1 cellular context compared by ENCODE assay signal in genomic region chr4:8182858-8183725, GRCh38.
TF ChIP-seq lines count a peak whose summit lies in the region.

No MANE protein-coding gene starts in this region.

TF ChIP-seq in HEK293, 187 proteins besides CTCF, POLR2A, EP300 and RAD21 (continued from another document):
- no peak for TF ChIP-seq ZNF518A (tag by site-specific recombination; conservative IDR thresholded peaks at IDR 0.05; ENCODE audit: low read depth)
- TF ChIP-seq ZBTB17 (tag by site-specific recombination; IDR thresholded peaks at IDR 0.05) = no peak
- TF ChIP-seq GFI1B (tag by site-specific recombination; IDR thresholded peaks at IDR 0.05) = no peak
- TF ChIP-seq ZNF398 (tag by site-specific recombination; IDR thresholded peaks at IDR 0.05) = no peak
- TF ChIP-seq ZNF473 (tag by site-specific recombination; IDR thresholded peaks at IDR 0.05) = no peak
- TF ChIP-seq, protein P1, sequence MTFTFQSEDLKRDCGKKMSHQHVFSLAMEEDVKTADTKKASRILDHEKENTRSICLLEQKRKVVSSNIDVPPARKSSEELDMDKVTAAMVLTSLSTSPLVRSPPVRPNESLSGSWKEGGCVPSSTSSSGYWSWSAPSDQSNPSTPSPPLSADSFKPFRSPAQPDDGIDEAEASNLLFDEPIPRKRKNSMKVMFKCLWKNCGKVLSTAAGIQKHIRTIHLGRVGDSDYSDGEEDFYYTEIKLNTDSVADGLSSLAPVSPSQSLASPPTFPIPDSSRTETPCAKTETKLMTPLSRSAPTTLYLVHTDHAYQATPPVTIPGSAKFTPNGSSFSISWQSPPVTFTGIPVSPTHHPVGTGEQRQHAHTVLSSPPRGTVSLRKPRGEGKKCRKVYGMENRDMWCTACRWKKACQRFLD (tag by site-specific recombination; IDR thresholded peaks at IDR 0.05) = no peak
- TF ChIP-seq ZNF2 (tag by site-specific recombination; IDR thresholded peaks at IDR 0.05) = no peak
- no peak for TF ChIP-seq KLF8 (tag by site-specific recombination; IDR thresholded peaks at IDR 0.05)
- no peak for TF ChIP-seq ZXDB (tag by site-specific recombination; IDR thresholded peaks at IDR 0.05)
- TF ChIP-seq, protein P2, sequence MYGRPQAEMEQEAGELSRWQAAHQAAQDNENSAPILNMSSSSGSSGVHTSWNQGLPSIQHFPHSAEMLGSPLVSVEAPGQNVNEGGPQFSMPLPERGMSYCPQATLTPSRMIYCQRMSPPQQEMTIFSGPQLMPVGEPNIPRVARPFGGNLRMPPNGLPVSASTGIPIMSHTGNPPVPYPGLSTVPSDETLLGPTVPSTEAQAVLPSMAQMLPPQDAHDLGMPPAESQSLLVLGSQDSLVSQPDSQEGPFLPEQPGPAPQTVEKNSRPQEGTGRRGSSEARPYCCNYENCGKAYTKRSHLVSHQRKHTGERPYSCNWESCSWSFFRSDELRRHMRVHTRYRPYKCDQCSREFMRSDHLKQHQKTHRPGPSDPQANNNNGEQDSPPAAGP (tag by site-specific recombination; IDR thresholded peaks at IDR 0.05) = no peak
- TF ChIP-seq KLF9 (tag by site-specific recombination; IDR thresholded peaks at IDR 0.05; ENCODE audit: low read depth) = peak; percentile 64
- TF ChIP-seq REPIN1 (tag by site-specific recombination; IDR thresholded peaks at IDR 0.05; ENCODE audit: low read depth) = no peak
- no peak for TF ChIP-seq KLF16 (tag by site-specific recombination; IDR thresholded peaks at IDR 0.05)
- no peak for TF ChIP-seq SALL2 (tag by site-specific recombination; IDR thresholded peaks at IDR 0.05; ENCODE audit: borderline replicate concordance)
- TF ChIP-seq GLIS1 (tag by site-specific recombination; IDR thresholded peaks at IDR 0.05) = 0 out of 2 replicates have a peak, but pooled peaks have one; percentile 22
- no peak for TF ChIP-seq GLI2 (tag by site-specific recombination; IDR thresholded peaks at IDR 0.05; ENCODE audit: borderline replicate concordance, low read depth)
- TF ChIP-seq ZFHX2 (tag by site-specific recombination; conservative IDR thresholded peaks at IDR 0.05) = no peak
- no peak for TF ChIP-seq ZNF140 (tag by site-specific recombination; IDR thresholded peaks at IDR 0.05)
- no peak for TF ChIP-seq ZNF660 (tag by site-specific recombination; IDR thresholded peaks at IDR 0.05)
- TF ChIP-seq ZSCAN30 (tag by site-specific recombination; IDR thresholded peaks at IDR 0.05) = peak; percentile 53; the same call in 1 of the 2 replicates
- peak; percentile 69 for TF ChIP-seq KLF1 (tag by site-specific recombination; IDR thresholded peaks at IDR 0.05)
- TF ChIP-seq ZNF221 (tag by site-specific recombination; IDR thresholded peaks at IDR 0.05; ENCODE audit: borderline replicate concordance) = no peak
- no peak for TF ChIP-seq SP3 (tag by site-specific recombination; IDR thresholded peaks at IDR 0.05)
- no peak for TF ChIP-seq ZNF202 (tag by site-specific recombination; IDR thresholded peaks at IDR 0.05; ENCODE audit: borderline replicate concordance)
- TF ChIP-seq ZNF16 (tag by site-specific recombination; IDR thresholded peaks at IDR 0.05; ENCODE audit: low read depth) = no peak
- no peak for TF ChIP-seq ZNF548 (tag by site-specific recombination; IDR thresholded peaks at IDR 0.05)
- TF ChIP-seq ZNF341 (tag by site-specific recombination; IDR thresholded peaks at IDR 0.05; ENCODE audit: low read depth) = 0 out of 2 replicates have a peak, but pooled peaks have one; percentile 32
- TF ChIP-seq ZBTB48 (tag by site-specific recombination; IDR thresholded peaks at IDR 0.05) = no peak
- TF ChIP-seq ZFP41 (tag by site-specific recombination; IDR thresholded peaks at IDR 0.05; ENCODE audit: borderline replicate concordance) = no peak
- TF ChIP-seq ZNF692 (tag by site-specific recombination; IDR thresholded peaks at IDR 0.05) = no peak
- TF ChIP-seq ZNF677 (tag by site-specific recombination; IDR thresholded peaks at IDR 0.05) = no peak
- no peak for TF ChIP-seq SCRT2 (tag by site-specific recombination; IDR thresholded peaks at IDR 0.05)
- TF ChIP-seq PRDM1 (tag by site-specific recombination; IDR thresholded peaks at IDR 0.05) = no peak
- no peak for TF ChIP-seq ZNF37A (tag by site-specific recombination; IDR thresholded peaks at IDR 0.05)
